In the genomic region with DNA sequence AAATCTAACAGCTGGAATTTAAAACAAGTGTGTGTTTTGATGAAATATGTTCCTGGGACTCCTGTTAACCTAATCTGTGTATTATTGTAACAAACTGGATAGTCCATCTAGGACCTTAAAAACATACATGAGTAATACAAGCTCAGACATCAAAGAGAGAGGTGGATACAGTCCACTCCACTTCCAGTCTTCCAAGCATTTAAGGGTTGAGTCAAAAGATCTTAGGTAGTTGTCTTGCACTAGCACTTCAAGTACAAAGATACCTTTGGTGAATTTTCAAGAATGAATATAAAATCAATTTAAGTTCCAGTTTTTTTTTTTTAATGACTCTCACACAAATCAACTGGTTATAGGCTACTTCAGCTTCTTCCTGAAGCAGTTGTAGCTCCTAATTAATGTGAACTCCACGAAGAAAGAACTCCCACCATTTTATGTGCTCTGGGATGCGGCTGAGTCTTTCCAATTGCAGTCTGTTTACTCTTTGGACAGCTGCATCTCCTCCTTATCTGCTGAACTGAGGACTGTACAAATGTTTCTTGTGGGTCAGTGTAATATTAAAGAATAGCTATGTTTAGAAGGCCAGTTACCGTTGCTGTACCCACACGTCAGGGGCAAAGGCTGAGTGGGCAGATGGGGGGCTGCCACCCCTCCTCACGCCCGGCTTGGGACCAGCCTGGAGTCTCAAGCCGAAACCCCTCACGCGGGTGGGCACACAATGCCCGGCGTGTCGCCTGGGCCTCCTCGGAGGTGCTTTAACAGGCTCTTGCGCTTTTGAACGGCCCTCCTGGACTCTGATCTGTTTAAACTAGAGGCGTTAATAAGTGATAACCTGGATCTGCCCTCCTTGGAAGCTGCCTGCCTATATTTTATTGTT, we compare ENCODE assay signal across 1 cellular context.
TF ChIP-seq lines count a peak whose summit lies in the region.

No MANE protein-coding gene starts in this region.

TF ChIP-seq in K562, 482 proteins besides CTCF, POLR2A, EP300 and RAD21 (continued from another document and continues in another):
- TF ChIP-seq TCF3 (CRISPR knock-in tag; IDR thresholded peaks at IDR 0.05) (0 out of 2 replicates have a peak, but pooled peaks have one; percentile 18), CHD1 (IDR thresholded peaks at IDR 0.05; ENCODE audit: low read length) (peak; percentile 18), ZNF778 (CRISPR knock-in tag; IDR thresholded peaks at IDR 0.05) (no peak), DPF2 (IDR thresholded peaks at IDR 0.05) (0 out of 2 replicates have a peak, but pooled peaks have one; percentile 30), CBFB (CRISPR knock-in tag; IDR thresholded peaks at IDR 0.05) (0 out of 2 replicates have a peak, but pooled peaks have one; percentile 20), BRD4 (IDR thresholded peaks at IDR 0.05) (peak; percentile 8; the same call in 1 of the 2 replicates), KAT7 (CRISPR knock-in tag; IDR thresholded peaks at IDR 0.05; ENCODE audit: borderline replicate concordance) (0 out of 2 replicates have a peak, but pooled peaks have one; percentile 42), STAT5A (IDR thresholded peaks at IDR 0.05; ENCODE audit: borderline replicate concordance, low read length) (no peak), MLLT1 (IDR thresholded peaks at IDR 0.05) (peak; percentile 54 to 61; a peak in 2 of 4 replicates), BCL6 (CRISPR knock-in tag; IDR thresholded peaks at IDR 0.05) (no peak), YBX1 (IDR thresholded peaks at IDR 0.05) (no peak), ZNF121 (CRISPR knock-in tag; conservative IDR thresholded peaks at IDR 0.05) (no peak), NFRKB (IDR thresholded peaks at IDR 0.05; ENCODE audit: low read depth) (peak; percentile 17; the same call in 1 of the 2 replicates), ZNF431 (CRISPR knock-in tag; IDR thresholded peaks at IDR 0.05) (no peak), TAF9B (IDR thresholded peaks at IDR 0.05; ENCODE audit: partially characterized antibody) (peak; percentile 19), FOXA3 (CRISPR knock-in tag; conservative IDR thresholded peaks at IDR 0.05 in 1 of 2, IDR thresholded peaks at IDR 0.05 in 1 of 2) (peak; percentile 63 to 65; a peak in 3 of 4 replicates), SPI1 (IDR thresholded peaks at IDR 0.05; ENCODE audit: borderline replicate concordance, low read depth, low read length) (no peak), ZSCAN32 (CRISPR knock-in tag; IDR thresholded peaks at IDR 0.05) (peak; percentile 55; the same call in 1 of the 2 replicates), MBD1 (CRISPR knock-in tag; IDR thresholded peaks at IDR 0.05) (no peak), PTBP1 (IDR thresholded peaks at IDR 0.05; ENCODE audit: low read depth, low read length) (0 out of 2 replicates have a peak, but pooled peaks have one; percentile 14), HDAC1 (IDR thresholded peaks at IDR 0.05) (peak in 1 of 2 experiments; percentile 19; a peak in 1 of 4 replicates)
- TF ChIP-seq, protein P1, sequence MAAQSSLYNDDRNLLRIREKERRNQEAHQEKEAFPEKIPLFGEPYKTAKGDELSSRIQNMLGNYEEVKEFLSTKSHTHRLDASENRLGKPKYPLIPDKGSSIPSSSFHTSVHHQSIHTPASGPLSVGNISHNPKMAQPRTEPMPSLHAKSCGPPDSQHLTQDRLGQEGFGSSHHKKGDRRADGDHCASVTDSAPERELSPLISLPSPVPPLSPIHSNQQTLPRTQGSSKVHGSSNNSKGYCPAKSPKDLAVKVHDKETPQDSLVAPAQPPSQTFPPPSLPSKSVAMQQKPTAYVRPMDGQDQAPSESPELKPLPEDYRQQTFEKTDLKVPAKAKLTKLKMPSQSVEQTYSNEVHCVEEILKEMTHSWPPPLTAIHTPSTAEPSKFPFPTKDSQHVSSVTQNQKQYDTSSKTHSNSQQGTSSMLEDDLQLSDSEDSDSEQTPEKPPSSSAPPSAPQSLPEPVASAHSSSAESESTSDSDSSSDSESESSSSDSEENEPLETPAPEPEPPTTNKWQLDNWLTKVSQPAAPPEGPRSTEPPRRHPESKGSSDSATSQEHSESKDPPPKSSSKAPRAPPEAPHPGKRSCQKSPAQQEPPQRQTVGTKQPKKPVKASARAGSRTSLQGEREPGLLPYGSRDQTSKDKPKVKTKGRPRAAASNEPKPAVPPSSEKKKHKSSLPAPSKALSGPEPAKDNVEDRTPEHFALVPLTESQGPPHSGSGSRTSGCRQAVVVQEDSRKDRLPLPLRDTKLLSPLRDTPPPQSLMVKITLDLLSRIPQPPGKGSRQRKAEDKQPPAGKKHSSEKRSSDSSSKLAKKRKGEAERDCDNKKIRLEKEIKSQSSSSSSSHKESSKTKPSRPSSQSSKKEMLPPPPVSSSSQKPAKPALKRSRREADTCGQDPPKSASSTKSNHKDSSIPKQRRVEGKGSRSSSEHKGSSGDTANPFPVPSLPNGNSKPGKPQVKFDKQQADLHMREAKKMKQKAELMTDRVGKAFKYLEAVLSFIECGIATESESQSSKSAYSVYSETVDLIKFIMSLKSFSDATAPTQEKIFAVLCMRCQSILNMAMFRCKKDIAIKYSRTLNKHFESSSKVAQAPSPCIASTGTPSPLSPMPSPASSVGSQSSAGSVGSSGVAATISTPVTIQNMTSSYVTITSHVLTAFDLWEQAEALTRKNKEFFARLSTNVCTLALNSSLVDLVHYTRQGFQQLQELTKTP (IDR thresholded peaks at IDR 0.05; ENCODE audit: low read depth in 1 of 2, partially characterized antibody in 2 of 2): peak; percentile 20 to 41
- TF ChIP-seq, protein P2, sequence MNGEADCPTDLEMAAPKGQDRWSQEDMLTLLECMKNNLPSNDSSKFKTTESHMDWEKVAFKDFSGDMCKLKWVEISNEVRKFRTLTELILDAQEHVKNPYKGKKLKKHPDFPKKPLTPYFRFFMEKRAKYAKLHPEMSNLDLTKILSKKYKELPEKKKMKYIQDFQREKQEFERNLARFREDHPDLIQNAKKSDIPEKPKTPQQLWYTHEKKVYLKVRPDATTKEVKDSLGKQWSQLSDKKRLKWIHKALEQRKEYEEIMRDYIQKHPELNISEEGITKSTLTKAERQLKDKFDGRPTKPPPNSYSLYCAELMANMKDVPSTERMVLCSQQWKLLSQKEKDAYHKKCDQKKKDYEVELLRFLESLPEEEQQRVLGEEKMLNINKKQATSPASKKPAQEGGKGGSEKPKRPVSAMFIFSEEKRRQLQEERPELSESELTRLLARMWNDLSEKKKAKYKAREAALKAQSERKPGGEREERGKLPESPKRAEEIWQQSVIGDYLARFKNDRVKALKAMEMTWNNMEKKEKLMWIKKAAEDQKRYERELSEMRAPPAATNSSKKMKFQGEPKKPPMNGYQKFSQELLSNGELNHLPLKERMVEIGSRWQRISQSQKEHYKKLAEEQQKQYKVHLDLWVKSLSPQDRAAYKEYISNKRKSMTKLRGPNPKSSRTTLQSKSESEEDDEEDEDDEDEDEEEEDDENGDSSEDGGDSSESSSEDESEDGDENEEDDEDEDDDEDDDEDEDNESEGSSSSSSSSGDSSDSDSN (IDR thresholded peaks at IDR 0.05; ENCODE audit: borderline replicate concordance in 1 of 2, low read depth in 2 of 2, low read length in 2 of 2): peak in 1 of 2 experiments; percentile 70; a peak in 2 of 4 replicates
- TF ChIP-seq, protein P3, sequence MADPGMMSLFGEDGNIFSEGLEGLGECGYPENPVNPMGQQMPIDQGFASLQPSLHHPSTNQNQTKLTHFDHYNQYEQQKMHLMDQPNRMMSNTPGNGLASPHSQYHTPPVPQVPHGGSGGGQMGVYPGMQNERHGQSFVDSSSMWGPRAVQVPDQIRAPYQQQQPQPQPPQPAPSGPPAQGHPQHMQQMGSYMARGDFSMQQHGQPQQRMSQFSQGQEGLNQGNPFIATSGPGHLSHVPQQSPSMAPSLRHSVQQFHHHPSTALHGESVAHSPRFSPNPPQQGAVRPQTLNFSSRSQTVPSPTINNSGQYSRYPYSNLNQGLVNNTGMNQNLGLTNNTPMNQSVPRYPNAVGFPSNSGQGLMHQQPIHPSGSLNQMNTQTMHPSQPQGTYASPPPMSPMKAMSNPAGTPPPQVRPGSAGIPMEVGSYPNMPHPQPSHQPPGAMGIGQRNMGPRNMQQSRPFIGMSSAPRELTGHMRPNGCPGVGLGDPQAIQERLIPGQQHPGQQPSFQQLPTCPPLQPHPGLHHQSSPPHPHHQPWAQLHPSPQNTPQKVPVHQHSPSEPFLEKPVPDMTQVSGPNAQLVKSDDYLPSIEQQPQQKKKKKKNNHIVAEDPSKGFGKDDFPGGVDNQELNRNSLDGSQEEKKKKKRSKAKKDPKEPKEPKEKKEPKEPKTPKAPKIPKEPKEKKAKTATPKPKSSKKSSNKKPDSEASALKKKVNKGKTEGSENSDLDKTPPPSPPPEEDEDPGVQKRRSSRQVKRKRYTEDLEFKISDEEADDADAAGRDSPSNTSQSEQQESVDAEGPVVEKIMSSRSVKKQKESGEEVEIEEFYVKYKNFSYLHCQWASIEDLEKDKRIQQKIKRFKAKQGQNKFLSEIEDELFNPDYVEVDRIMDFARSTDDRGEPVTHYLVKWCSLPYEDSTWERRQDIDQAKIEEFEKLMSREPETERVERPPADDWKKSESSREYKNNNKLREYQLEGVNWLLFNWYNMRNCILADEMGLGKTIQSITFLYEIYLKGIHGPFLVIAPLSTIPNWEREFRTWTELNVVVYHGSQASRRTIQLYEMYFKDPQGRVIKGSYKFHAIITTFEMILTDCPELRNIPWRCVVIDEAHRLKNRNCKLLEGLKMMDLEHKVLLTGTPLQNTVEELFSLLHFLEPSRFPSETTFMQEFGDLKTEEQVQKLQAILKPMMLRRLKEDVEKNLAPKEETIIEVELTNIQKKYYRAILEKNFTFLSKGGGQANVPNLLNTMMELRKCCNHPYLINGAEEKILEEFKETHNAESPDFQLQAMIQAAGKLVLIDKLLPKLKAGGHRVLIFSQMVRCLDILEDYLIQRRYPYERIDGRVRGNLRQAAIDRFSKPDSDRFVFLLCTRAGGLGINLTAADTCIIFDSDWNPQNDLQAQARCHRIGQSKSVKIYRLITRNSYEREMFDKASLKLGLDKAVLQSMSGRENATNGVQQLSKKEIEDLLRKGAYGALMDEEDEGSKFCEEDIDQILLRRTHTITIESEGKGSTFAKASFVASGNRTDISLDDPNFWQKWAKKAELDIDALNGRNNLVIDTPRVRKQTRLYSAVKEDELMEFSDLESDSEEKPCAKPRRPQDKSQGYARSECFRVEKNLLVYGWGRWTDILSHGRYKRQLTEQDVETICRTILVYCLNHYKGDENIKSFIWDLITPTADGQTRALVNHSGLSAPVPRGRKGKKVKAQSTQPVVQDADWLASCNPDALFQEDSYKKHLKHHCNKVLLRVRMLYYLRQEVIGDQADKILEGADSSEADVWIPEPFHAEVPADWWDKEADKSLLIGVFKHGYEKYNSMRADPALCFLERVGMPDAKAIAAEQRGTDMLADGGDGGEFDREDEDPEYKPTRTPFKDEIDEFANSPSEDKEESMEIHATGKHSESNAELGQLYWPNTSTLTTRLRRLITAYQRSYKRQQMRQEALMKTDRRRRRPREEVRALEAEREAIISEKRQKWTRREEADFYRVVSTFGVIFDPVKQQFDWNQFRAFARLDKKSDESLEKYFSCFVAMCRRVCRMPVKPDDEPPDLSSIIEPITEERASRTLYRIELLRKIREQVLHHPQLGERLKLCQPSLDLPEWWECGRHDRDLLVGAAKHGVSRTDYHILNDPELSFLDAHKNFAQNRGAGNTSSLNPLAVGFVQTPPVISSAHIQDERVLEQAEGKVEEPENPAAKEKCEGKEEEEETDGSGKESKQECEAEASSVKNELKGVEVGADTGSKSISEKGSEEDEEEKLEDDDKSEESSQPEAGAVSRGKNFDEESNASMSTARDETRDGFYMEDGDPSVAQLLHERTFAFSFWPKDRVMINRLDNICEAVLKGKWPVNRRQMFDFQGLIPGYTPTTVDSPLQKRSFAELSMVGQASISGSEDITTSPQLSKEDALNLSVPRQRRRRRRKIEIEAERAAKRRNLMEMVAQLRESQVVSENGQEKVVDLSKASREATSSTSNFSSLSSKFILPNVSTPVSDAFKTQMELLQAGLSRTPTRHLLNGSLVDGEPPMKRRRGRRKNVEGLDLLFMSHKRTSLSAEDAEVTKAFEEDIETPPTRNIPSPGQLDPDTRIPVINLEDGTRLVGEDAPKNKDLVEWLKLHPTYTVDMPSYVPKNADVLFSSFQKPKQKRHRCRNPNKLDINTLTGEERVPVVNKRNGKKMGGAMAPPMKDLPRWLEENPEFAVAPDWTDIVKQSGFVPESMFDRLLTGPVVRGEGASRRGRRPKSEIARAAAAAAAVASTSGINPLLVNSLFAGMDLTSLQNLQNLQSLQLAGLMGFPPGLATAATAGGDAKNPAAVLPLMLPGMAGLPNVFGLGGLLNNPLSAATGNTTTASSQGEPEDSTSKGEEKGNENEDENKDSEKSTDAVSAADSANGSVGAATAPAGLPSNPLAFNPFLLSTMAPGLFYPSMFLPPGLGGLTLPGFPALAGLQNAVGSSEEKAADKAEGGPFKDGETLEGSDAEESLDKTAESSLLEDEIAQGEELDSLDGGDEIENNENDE (IDR thresholded peaks at IDR 0.05; ENCODE audit: low read depth, low read length): no peak
- TF ChIP-seq, protein P4, sequence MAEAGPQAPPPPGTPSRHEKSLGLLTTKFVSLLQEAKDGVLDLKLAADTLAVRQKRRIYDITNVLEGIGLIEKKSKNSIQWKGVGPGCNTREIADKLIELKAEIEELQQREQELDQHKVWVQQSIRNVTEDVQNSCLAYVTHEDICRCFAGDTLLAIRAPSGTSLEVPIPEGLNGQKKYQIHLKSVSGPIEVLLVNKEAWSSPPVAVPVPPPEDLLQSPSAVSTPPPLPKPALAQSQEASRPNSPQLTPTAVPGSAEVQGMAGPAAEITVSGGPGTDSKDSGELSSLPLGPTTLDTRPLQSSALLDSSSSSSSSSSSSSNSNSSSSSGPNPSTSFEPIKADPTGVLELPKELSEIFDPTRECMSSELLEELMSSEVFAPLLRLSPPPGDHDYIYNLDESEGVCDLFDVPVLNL (CRISPR knock-in tag; IDR thresholded peaks at IDR 0.05; ENCODE audit: low read depth): no peak
